9 cellular contexts compared by ENCODE assay signal in the genomic region with DNA sequence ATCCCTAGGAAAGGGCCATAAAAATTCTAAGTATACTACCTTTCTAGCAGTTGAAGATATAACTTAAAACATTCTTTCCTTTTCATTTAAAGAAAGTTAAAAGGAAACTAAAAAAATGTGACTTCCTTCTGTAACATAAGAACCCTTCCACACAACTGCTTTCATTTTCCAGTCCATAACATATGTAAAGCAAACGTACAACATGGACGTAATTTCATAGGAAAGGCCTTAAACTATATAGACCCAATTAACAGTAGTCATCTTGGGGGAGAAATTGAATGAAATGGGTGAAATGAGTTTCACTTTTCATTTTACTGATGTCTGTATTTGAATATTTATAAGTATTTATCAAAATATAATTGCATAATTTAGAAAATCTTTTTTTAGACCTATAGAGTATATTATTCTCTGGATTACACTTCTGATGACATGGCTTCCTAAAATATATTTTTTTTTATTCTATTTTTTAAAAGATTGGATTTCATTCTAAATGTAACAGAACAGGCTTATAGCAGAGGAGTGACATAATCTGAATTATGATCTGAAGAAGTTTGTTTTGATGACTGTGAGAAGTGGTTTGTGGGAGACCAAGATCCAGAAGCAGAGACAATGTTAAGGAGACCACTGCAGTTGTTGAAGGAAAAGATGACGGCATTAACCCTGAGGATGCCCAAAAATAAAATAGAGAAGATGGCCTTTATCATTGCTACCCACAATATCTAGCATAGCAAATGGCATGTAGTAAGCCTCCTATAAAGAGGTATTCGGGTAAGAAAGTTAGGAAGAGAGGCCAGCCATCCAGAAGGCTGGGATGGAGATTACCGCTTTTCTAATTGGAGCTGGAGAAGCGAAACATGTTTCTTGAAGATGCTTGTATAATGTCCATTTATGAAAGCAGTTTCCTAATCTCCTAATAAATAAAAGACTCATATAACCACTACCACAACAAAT.
DNase-seq lines count a peak whose midpoint lies in the region; ATAC-seq and TF ChIP-seq lines count a peak whose summit lies in the region.
"Had no signal": no experiment of that assay in that cellular context is flagged by ENCODE, and none has a peak within 500 bp of the region (broad histone marks: within the 10 kb centered on the region; RNA-seq: fewer than 3 reads in every experiment).

No MANE protein-coding gene starts in this region.

- POLR2A ChIA-PET in WTC11 (lab: Charles Lee): no interaction called here

- peak overlapping the region; percentile 22 for H3K4me3 ChIP-seq in fibroblast of villous mesenchyme (ENCODE audit: low read depth, low read length)
- H3K4me3 ChIP-seq in neuronal stem cell (ENCODE audit: low read length in 2 of 2): no peak overlapping the region

- CTCF ChIA-PET in WTC11 (lab: Charles Lee) (no interaction called here), Calu3 (lab: Charles Lee) (no interaction called here)

- no peak overlapping the region for H3K4me2 ChIP-seq in neuronal stem cell (ENCODE audit: insufficient read depth, low read length, poor library complexity, severe bottlenecking)

- DNase-seq in fibroblast of villous mesenchyme (ENCODE audit: low read depth) (peak; percentile 30), WTC11 (ENCODE audit: low spot score) (no peak), Calu3 (no peak), NAMALWA (ENCODE audit: low spot score) (no peak), neuronal stem cell (ENCODE audit: low spot score) (no peak)
- DNase-seq: NCI-H2029 had no signal

- H3K18ac ChIP-seq in neuronal stem cell (ENCODE audit: low read length): no peak overlapping the region

- H3K79me1 ChIP-seq in neuronal stem cell (ENCODE audit: low read depth, low read length): no peaks in the 10 kb centered on the region

- no peak overlapping the region for H2BK5ac ChIP-seq in neuronal stem cell (ENCODE audit: low read length)

- H3K36me3 ChIP-seq in neuronal stem cell (replicated peaks in 1 of 2; ENCODE audit: control insufficient read depth in 2 of 2, insufficient read depth in 2 of 2, low read length in 2 of 2): no peaks in the 10 kb centered on the region

- TF ChIP-seq CTCF in fibroblast of villous mesenchyme (IDR thresholded peaks at IDR 0.05; ENCODE audit: insufficient read depth, low read depth, low read length) (no peak), WTC11 (IDR thresholded peaks at IDR 0.05) (no peak), Calu3 (IDR thresholded peaks at IDR 0.05; ENCODE audit: unreplicated experiment) (no peak)

- H2AFZ ChIP-seq in neuronal stem cell (ENCODE audit: low read length): no peak overlapping the region

- H3K27ac Mint-ChIP-seq in WTC11 (no peak overlapping the region), Calu3 (ENCODE audit: unreplicated experiment) (no peak overlapping the region)

- no peak overlapping the region for H3K9ac ChIP-seq in neuronal stem cell (ENCODE audit: low read depth, low read length, poor library complexity)

- H4K8ac ChIP-seq in neuronal stem cell (ENCODE audit: low read depth, low read length): no peak overlapping the region

- H4K91ac ChIP-seq in neuronal stem cell (ENCODE audit: low read depth, low read length, poor library complexity): no peak overlapping the region

- no peak overlapping the region for H3K14ac ChIP-seq in neuronal stem cell (ENCODE audit: low read length)

- no peaks in the 10 kb centered on the region for H3K27me3 ChIP-seq in neuronal stem cell (ENCODE audit: control insufficient read depth in 3 of 3, insufficient read depth in 3 of 3, low read depth in 1 of 3, low read length in 3 of 3)

- no peaks in the 10 kb centered on the region for H3K4me1 Mint-ChIP-seq in WTC11
- H3K4me1 Mint-ChIP-seq in Calu3 (ENCODE audit: low read depth, unreplicated experiment): peaks cover 12% of the 10 kb centered on the region

- H3K36me3 Mint-ChIP-seq in WTC11 (peaks cover 9% of the 10 kb centered on the region), Calu3 (ENCODE audit: insufficient read depth, unreplicated experiment) (peaks cover 21% of the 10 kb centered on the region)

- intact Hi-C loops in Calu3 (cut with micrococcal nuclease; ENCODE audit: unreplicated experiment): loop anchor here (2.0 kb wide), 1 partner anchor 69 kb away; no protein-coding TSS in a partner anchor

- H3K9me3 Mint-ChIP-seq in WTC11: peaks cover 10% of the 10 kb centered on the region
- no peaks in the 10 kb centered on the region for H3K9me3 Mint-ChIP-seq in Calu3 (ENCODE audit: low read depth, unreplicated experiment)

- no peak overlapping the region for H3K4ac ChIP-seq in neuronal stem cell (ENCODE audit: low read length)

- H3K23ac ChIP-seq in neuronal stem cell (ENCODE audit: low read depth, low read length, poor library complexity): no peak overlapping the region

- peaks cover 0 to 9% of the 10 kb centered on the region in 2 donors for H3K9me3 ChIP-seq in neuronal stem cell (replicated peaks in 1 of 2; ENCODE audit: control insufficient read depth in 2 of 2, insufficient read depth in 1 of 2, low read depth in 1 of 2, low read length in 2 of 2)

- no peak overlapping the region for H3K27ac ChIP-seq in neuronal stem cell (replicated peaks; ENCODE audit: low read length)

- H2BK120ac ChIP-seq in neuronal stem cell (ENCODE audit: low read depth, low read length): no peak overlapping the region

- no peaks in the 10 kb centered on the region for H3K27me3 Mint-ChIP-seq in WTC11 (ENCODE audit: low read depth)
- no peaks in the 10 kb centered on the region for H3K27me3 Mint-ChIP-seq in Calu3 (ENCODE audit: unreplicated experiment)

- H3K4me1 ChIP-seq in neuronal stem cell (ENCODE audit: control insufficient read depth in 2 of 2, insufficient read depth in 1 of 2, low read depth in 1 of 2, low read length in 2 of 2): no peaks in the 10 kb centered on the region

- no peak overlapping the region for H2BK12ac ChIP-seq in neuronal stem cell (ENCODE audit: low read length)

- no peak overlapping the region for H2AK5ac ChIP-seq in neuronal stem cell (ENCODE audit: low read depth, low read length)

- WGBS in neuronal stem cell (ENCODE audit: extremely low coverage in 2 of 2, insufficient read length in 2 of 2, insufficient replicate concordance in 1 of 2), 2 donors: no CpG with 5 or more reads among the region's 6 CpGs

- no peak overlapping the region for H2BK15ac ChIP-seq in neuronal stem cell (ENCODE audit: low read length)

- BruUV-seq in Calu3 (replicated peaks; lab: Mats Ljungman, UMichigan): no TSS peak

- ATAC-seq in GM18502 (IDR thresholded peaks at IDR 0.05; ENCODE audit: poor library complexity, unreplicated experiment) (peak; percentile 64), GM21526 (IDR thresholded peaks at IDR 0.05; ENCODE audit: low FRiP score, unreplicated experiment) (peak; percentile 57), HG03460 (IDR thresholded peaks at IDR 0.05; ENCODE audit: unreplicated experiment) (peak; percentile 57), WTC11 (no peak)

- H3K4me3 Mint-ChIP-seq in WTC11 (no peak overlapping the region), Calu3 (ENCODE audit: low read depth, unreplicated experiment) (no peak overlapping the region)

TF ChIP-seq in WTC11, 78 proteins besides CTCF, POLR2A, EP300 and RAD21:
- TF ChIP-seq, protein P1, sequence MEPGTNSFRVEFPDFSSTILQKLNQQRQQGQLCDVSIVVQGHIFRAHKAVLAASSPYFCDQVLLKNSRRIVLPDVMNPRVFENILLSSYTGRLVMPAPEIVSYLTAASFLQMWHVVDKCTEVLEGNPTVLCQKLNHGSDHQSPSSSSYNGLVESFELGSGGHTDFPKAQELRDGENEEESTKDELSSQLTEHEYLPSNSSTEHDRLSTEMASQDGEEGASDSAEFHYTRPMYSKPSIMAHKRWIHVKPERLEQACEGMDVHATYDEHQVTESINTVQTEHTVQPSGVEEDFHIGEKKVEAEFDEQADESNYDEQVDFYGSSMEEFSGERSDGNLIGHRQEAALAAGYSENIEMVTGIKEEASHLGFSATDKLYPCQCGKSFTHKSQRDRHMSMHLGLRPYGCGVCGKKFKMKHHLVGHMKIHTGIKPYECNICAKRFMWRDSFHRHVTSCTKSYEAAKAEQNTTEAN (CRISPR knock-in tag; IDR thresholded peaks at IDR 0.05): no peak
- no peak for TF ChIP-seq ZNF671 (CRISPR knock-in tag; IDR thresholded peaks at IDR 0.05)
TF ChIP-seq in WTC11: peak in this region for 0.
